ENCODE assay signal across 8 cellular contexts in the genomic region with DNA sequence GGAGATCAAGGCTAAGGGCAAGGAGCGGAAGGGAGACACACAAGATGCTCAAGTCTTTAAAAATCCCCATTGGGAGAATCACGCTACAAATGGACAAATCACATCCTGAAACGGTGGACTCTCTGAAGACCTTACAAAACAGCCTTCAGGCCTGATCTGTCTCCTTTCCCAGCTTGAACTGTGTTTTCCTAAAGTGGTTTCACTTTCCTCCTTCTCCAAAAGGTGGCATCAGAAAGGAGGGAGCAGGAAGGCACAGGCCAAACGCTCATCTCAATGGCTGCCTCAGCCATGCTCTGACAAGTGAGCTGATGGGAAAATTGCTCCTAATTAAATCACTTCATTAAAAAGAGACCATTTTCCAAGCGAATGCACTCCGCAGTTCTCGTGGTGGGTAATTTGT. TPM values are rescaled to one million over a fixed set of nuclear protein-coding genes. Genes with fewer than 3 reads are reported as not detected.
DNase-seq lines count a peak whose midpoint lies in the region; ATAC-seq and TF ChIP-seq lines count a peak whose summit lies in the region.

No MANE protein-coding gene starts in this region.

- H3K27me3 Mint-ChIP-seq in T-cell: peaks cover 43 to 52% of the 10 kb centered on the region in 2 donors

- no peak overlapping the region for H3K4me3 ChIP-seq in PC-3 (ENCODE audit: low read length)
- H3K4me3 ChIP-seq in upper lobe of right lung: no peak overlapping the region
- no peak overlapping the region for H3K4me3 ChIP-seq in gastroesophageal sphincter

- H3K4me1 ChIP-seq in PC-3 (ENCODE audit: insufficient read depth, low read length) (peaks cover 46% of the 10 kb centered on the region), foreskin keratinocyte (peaks cover 38% of the 10 kb centered on the region), upper lobe of right lung (no peaks in the 10 kb centered on the region), gastroesophageal sphincter (no peaks in the 10 kb centered on the region)

- H3K27ac Mint-ChIP-seq in T-cell: no peak overlapping the region

- DNase-seq in SIG-M5 treated with dmso at 0.1 percent for 504 hours (lab: John Stamatoyannopoulos, UW; ENCODE audit: unreplicated experiment): peak; percentile 8
- no peak for DNase-seq in SIG-M5 (lab: John Stamatoyannopoulos, UW)
- peak; percentile 72 for DNase-seq in PC-3
- peak in 1 of 2 donors; percentile 63 for DNase-seq in foreskin keratinocyte
- DNase-seq in upper lobe of right lung: no peak
- no peak for DNase-seq in T-cell

- no peak for TF ChIP-seq POLR2A in gastroesophageal sphincter (IDR thresholded peaks at IDR 0.05)

- peak overlapping the region; percentile 42 for H3K4me2 ChIP-seq in PC-3 (ENCODE audit: low read length)

- no peaks in the 10 kb centered on the region for H3K27me3 ChIP-seq in PC-3 (ENCODE audit: low read length)
- H3K27me3 ChIP-seq in foreskin keratinocyte: no peaks in the 10 kb centered on the region
- H3K27me3 ChIP-seq in upper lobe of right lung: peaks cover 16% of the 10 kb centered on the region
- peaks cover 24% of the 10 kb centered on the region for H3K27me3 ChIP-seq in gastroesophageal sphincter

- no peak overlapping the region for H3K4me3 Mint-ChIP-seq in T-cell

- H3K79me2 ChIP-seq in PC-3 (ENCODE audit: low read length): no peaks in the 10 kb centered on the region

- BruUV-seq in PC-3 (replicated peaks; lab: Mats Ljungman, UMichigan): no TSS peak

- peak overlapping the region; percentile 67 for H2AFZ ChIP-seq in PC-3 (ENCODE audit: low read length)

- CTCF ChIA-PET in PC-3 (lab: Charles Lee) (interaction anchor here (0.7 to 1.1 kb wide), 2 partner anchors 9 to 114 kb away, joined by 3 read pairs; no protein-coding TSS in a partner anchor), T-cell (lab: Charles Lee) (no interaction called here)

- no peaks in the 10 kb centered on the region for H3K9me3 Mint-ChIP-seq in T-cell

- TF ChIP-seq CTCF in PC-3 (conservative IDR thresholded peaks at IDR 0.05; ENCODE audit: low read depth, low read length) (peak; percentile 78), foreskin keratinocyte (conservative IDR thresholded peaks at IDR 0.05) (peak; percentile 71), upper lobe of right lung (IDR thresholded peaks at IDR 0.05) (peak; percentile 24), gastroesophageal sphincter (IDR thresholded peaks at IDR 0.05) (no peak)

- H3F3A ChIP-seq in PC-3 (ENCODE audit: low read length, unreplicated experiment): no peaks in the 10 kb centered on the region

- H3K9ac ChIP-seq in PC-3 (ENCODE audit: low read length): no peak overlapping the region

- no peaks in the 10 kb centered on the region for H3K4me1 Mint-ChIP-seq in T-cell

- H3K36me3 Mint-ChIP-seq in T-cell: no peaks in the 10 kb centered on the region

- no peaks in the 10 kb centered on the region for H3K36me3 ChIP-seq in PC-3 (ENCODE audit: low read depth, low read length)
- no peaks in the 10 kb centered on the region for H3K36me3 ChIP-seq in upper lobe of right lung
- no peaks in the 10 kb centered on the region for H3K36me3 ChIP-seq in gastroesophageal sphincter

- H3K9me2 ChIP-seq in PC-3 (replicated peaks; ENCODE audit: low read length): no peaks in the 10 kb centered on the region

- no peak overlapping the region for H3K27ac ChIP-seq in PC-3 (ENCODE audit: low read length)
- H3K27ac ChIP-seq in foreskin keratinocyte: peak overlapping the region; percentile 73
- no peak overlapping the region for H3K27ac ChIP-seq in upper lobe of right lung
- no peak overlapping the region for H3K27ac ChIP-seq in gastroesophageal sphincter

- H3K9me3 ChIP-seq in PC-3 (ENCODE audit: low read length): no peaks in the 10 kb centered on the region
- no peaks in the 10 kb centered on the region for H3K9me3 ChIP-seq in upper lobe of right lung
- H3K9me3 ChIP-seq in gastroesophageal sphincter: no peaks in the 10 kb centered on the region

- intact Hi-C loops in PC-3 (cut with micrococcal nuclease) (loop anchor here (1.0 to 10.0 kb wide), 2 partner anchors 114 to 439 kb away; no protein-coding TSS in a partner anchor), upper lobe of right lung (cut with DNase I) (no loop called here)

- peak; percentile 47 for ATAC-seq in PC-3
- peak; percentile 46 for ATAC-seq in foreskin keratinocyte
- ATAC-seq in upper lobe of right lung: peak; percentile 33
- ATAC-seq in T-cell (replicated peaks in 1 of 4): no peak
- no peak for ATAC-seq in activated CD4-positive, CD25-positive, alpha-beta regulatory T cell treated with anti-CD3 and anti-CD28 coated beads, Interleukin-2, amount 50 U/mL, for 24 hours
- ATAC-seq in gastroesophageal sphincter: no peak

- 46 to 50% methylated on average over 4 to 7 of the region's 7 CpGs for WGBS in gastroesophageal sphincter (ENCODE audit: low coverage in 1 of 2), 2 donors

- POLR2A ChIA-PET in PC-3 (lab: Charles Lee; ENCODE audit: unreplicated experiment): interaction anchor here (0.6 kb wide), 1 partner anchor 20 kb away, joined by 3 read pairs; no protein-coding TSS in a partner anchor
- POLR2A ChIA-PET in T-cell (lab: Charles Lee): no interaction called here

- H4K20me1 ChIP-seq in PC-3 (ENCODE audit: low read length): no peaks in the 10 kb centered on the region

- TF ChIP-seq EP300 in gastroesophageal sphincter (IDR thresholded peaks at IDR 0.05): no peak

RNA-seq across cellular contexts. Expression of a gene that starts 47.7 kb away (rescaled TPM):
- total RNA-seq in PC-3 (2014; rRNA removed) (14.3 and 15.3 TPM in 2 replicates), foreskin keratinocyte (9.0 and 9.2 TPM in 2 replicates), upper lobe of right lung (7.1 TPM), T-cell (10 to 100 TPM in 3 of 5 donors, 1 to 10 TPM in 2; 9.1 to 19.9 (median 14.5) TPM), gastroesophageal sphincter (1 to 10 TPM; 4.5 to 8.7 (median 8.0) TPM)
- 3.2 and 3.7 TPM in 2 replicates for polyA plus RNA-seq in foreskin keratinocyte

Comparison
In these comparisons a context has a peak if more than half of its experiments do, and no peak if none do; other contexts are left out.
1. DNase-seq: peak in SIG-M5 treated with dmso at 0.1 percent for 504 hours (single experiment) and PC-3 (single experiment); none in SIG-M5 (single experiment), upper lobe of right lung (single experiment) and T-cell (0 of 34).
2. ATAC-seq: peak in PC-3 (single experiment), foreskin keratinocyte (single experiment) and upper lobe of right lung (single experiment); none in T-cell (0 of 4), activated CD4-positive, CD25-positive, alpha-beta regulatory T cell treated with anti-CD3 and anti-CD28 coated beads, Interleukin-2, amount 50 U/mL, for 24 hours (0 of 2) and gastroesophageal sphincter (single experiment).
3. CTCF ChIP-seq: peak in PC-3 (single experiment), foreskin keratinocyte (single experiment) and upper lobe of right lung (single experiment); none in gastroesophageal sphincter (0 of 4).